30 cellular contexts compared by ENCODE assay signal in genomic region chr1:192386051-192386650, GRCh38.
"Had no signal": no experiment of that assay in that cellular context is flagged by ENCODE, and none has a peak within 500 bp of the region (broad histone marks: within the 10 kb centered on the region; RNA-seq: fewer than 3 reads in every experiment).

No MANE protein-coding gene starts in this region.

- DNase-seq: activated B cell treated with CpG ODN at 0.5 μM for 24 hours; activated CD4-positive, alpha-beta memory T cell treated with anti-CD3 and anti-CD28 coated beads for 36 hours; activated CD4-positive, alpha-beta T cell treated with anti-CD3 and anti-CD28 coated beads for 4 hours; activated CD4-positive, alpha-beta T cell treated with anti-CD3 and anti-CD28 coated beads, Interleukin-2, amount 50 U/mL, for 1 hour; activated CD4-positive, CD25-positive, alpha-beta regulatory T cell treated with anti-CD3 and anti-CD28 coated beads, Interleukin-2, amount 50 U/mL, for 72 hours; activated CD8-positive, alpha-beta memory T cell treated with anti-CD3 and anti-CD28 coated beads, Interleukin-2, amount 50 U/mL, for 4 hours; activated gamma-delta T cell treated with Interleukin-2 at 50 U/mL for 16 hours; activated naive CD4-positive, alpha-beta T cell treated with anti-CD3 and anti-CD28 coated beads for 36 hours; activated T-cell treated with anti-CD3 and anti-CD28 coated beads for 4 hours; activated T-cell treated with anti-CD3 and anti-CD28 coated beads, Interleukin-2, amount 50 U/mL, for 4 hours; adrenal gland; body of pancreas; NCI-H1092 treated with DMSO at 0.1 percent for 48 hours; NCI-H1417; NCI-H146; NCI-H187; NCI-H2029 treated with DMSO at 0.1 percent for 48 hours; NCI-H2107; NCI-H2171; NCI-H510A; NCI-H526; NCI-H748 treated with DMSO at 0.1 percent for 48 hours; OCI-M1; Right ventricle myocardium superior had no signal

- H3K36me3 Mint-ChIP-seq: activated CD4-positive, alpha-beta memory T cell treated with anti-CD3 and anti-CD28 coated beads for 36 hours; activated naive CD4-positive, alpha-beta T cell treated with anti-CD3 and anti-CD28 coated beads, Interleukin-2, amount 50 U/mL, for 72 hours had no signal

- H3K36me3 ChIP-seq: adrenal gland, breast epithelium had no signal

- H3K4me1 ChIP-seq: adrenal gland, body of pancreas, breast epithelium had no signal

- H3K4me1 Mint-ChIP-seq: activated B cell treated with CpG ODN at 0.5 μM for 24 hours had no signal

- H3K9me3 Mint-ChIP-seq: activated CD4-positive, alpha-beta memory T cell treated with anti-CD3 and anti-CD28 coated beads for 36 hours; activated naive CD4-positive, alpha-beta T cell treated with anti-CD3 and anti-CD28 coated beads for 36 hours; activated T-helper 1 cell treated with anti-CD3 and anti-CD28 coated beads, Interleukin-12 subunit alpha, Interleukin-12 subunit beta, Interleukin-2, Interleukin-4 antibody, amounts not matched to agents 30 ng/mL and 10 ng/mL and 1 ng/mL, durations not matched to agents 14 hours and 24 hours and 36 hours; T-helper 1 cell treated with Interleukin-12 subunit alpha and Interleukin-12 subunit beta and Interleukin-4 antibody, amounts not matched to agents 30 μg/mL and 1 μg/mL, for 36 hours; T-helper 2 cell treated with Interferon-gamma antibody and Interleukin-4, amounts not matched to agents 5 μg/mL and 100 μg/mL, for 36 hours had no signal

- H3K9me3 ChIP-seq: adrenal gland, body of pancreas had no signal

- H3K4me3 ChIP-seq: adrenal gland, body of pancreas, breast epithelium had no signal

- H3K4me3 Mint-ChIP-seq: activated B cell treated with CpG ODN at 0.5 μM for 24 hours; activated CD4-positive, alpha-beta memory T cell treated with anti-CD3 and anti-CD28 coated beads for 36 hours; activated naive CD4-positive, alpha-beta T cell treated with anti-CD3 and anti-CD28 coated beads for 36 hours; activated T-cell treated with anti-CD3 and anti-CD28 coated beads, Interleukin-2, amount 50 U/mL, for 4 hours; activated T-helper 1 cell treated with anti-CD3 and anti-CD28 coated beads, Interleukin-12 subunit alpha, Interleukin-12 subunit beta, Interleukin-2, Interleukin-4 antibody, amounts not matched to agents 30 ng/mL and 10 ng/mL and 1 ng/mL, durations not matched to agents 14 hours and 24 hours and 36 hours; T-helper 1 cell treated with Interleukin-12 subunit alpha and Interleukin-12 subunit beta and Interleukin-4 antibody, amounts not matched to agents 30 μg/mL and 1 μg/mL, for 36 hours; T-helper 2 cell treated with Interferon-gamma antibody and Interleukin-4, amounts not matched to agents 5 μg/mL and 100 μg/mL, for 36 hours had no signal

- H3K27ac ChIP-seq: adrenal gland, body of pancreas, breast epithelium had no signal

- H3K27me3 Mint-ChIP-seq: activated B cell treated with CpG ODN at 0.5 μM for 24 hours; activated CD4-positive, alpha-beta memory T cell treated with anti-CD3 and anti-CD28 coated beads for 36 hours had no signal

- H3K27me3 ChIP-seq: adrenal gland, body of pancreas, breast epithelium had no signal

- FAIRE-seq: astrocyte had no signal

- H3K27ac Mint-ChIP-seq: activated B cell treated with CpG ODN at 0.5 μM for 24 hours; activated CD4-positive, alpha-beta memory T cell treated with anti-CD3 and anti-CD28 coated beads for 36 hours; activated naive CD4-positive, alpha-beta T cell treated with anti-CD3 and anti-CD28 coated beads for 36 hours; activated naive CD4-positive, alpha-beta T cell treated with anti-CD3 and anti-CD28 coated beads, Interleukin-2, amount 50 U/mL, for 72 hours; activated T-helper 1 cell treated with anti-CD3 and anti-CD28 coated beads, Interleukin-12 subunit alpha, Interleukin-12 subunit beta, Interleukin-2, Interleukin-4 antibody, amounts not matched to agents 30 ng/mL and 10 ng/mL and 1 ng/mL, durations not matched to agents 14 hours and 24 hours and 36 hours; T-helper 1 cell treated with Interleukin-12 subunit alpha and Interleukin-12 subunit beta and Interleukin-4 antibody, amounts not matched to agents 30 μg/mL and 1 μg/mL, for 36 hours; T-helper 2 cell treated with Interferon-gamma antibody and Interleukin-4, amounts not matched to agents 5 μg/mL and 100 μg/mL, for 36 hours had no signal

- ATAC-seq: activated naive CD4-positive, alpha-beta T cell treated with anti-CD3 and anti-CD28 coated beads, Interleukin-2, amount 50 U/mL, for 72 hours; activated T-cell treated with anti-CD3 and anti-CD28 coated beads, Interleukin-2, amount 50 U/mL, for 4 hours; body of pancreas had no signal
